ENCODE assay signal across 15 cellular contexts in the genomic region with DNA sequence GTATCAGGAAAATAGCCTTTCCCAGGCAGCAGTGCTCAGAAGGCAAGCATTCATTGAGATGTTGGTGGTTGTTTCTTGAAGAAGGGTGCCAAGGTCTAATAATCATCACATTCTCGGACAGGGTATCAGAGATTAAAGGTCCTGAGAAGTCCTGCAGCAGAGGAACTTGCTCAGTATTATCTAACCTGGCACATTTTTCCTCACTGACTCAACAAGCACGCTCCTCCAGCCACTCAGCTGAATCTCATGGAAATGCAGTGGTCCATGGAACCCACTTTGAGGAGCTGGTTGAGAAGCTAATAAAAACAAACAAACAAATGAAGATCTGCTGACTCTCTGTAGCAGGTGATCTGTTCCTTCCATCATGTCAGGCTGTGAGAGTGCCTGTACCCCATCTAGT.
"Had no signal": no experiment of that assay in that cellular context is flagged by ENCODE, and none has a peak within 500 bp of the region (broad histone marks: within the 10 kb centered on the region; RNA-seq: fewer than 3 reads in every experiment).

No MANE protein-coding gene starts in this region.

- H3K27ac ChIP-seq: coronary artery, gastroesophageal sphincter, neural progenitor cell, ovary, transverse colon had no signal

- H3K36me3 ChIP-seq: neural progenitor cell, ovary, transverse colon had no signal

- H3K36me3 Mint-ChIP-seq: activated naive CD8-positive, alpha-beta T cell treated with anti-CD3 and anti-CD28 coated beads, Interleukin-2, amount 10 ng/mL, durations not matched to agents 7 days and 5 days had no signal

- H3K4me3 ChIP-seq: coronary artery, gastroesophageal sphincter, neural progenitor cell, ovary, transverse colon had no signal

- H3K27ac Mint-ChIP-seq: activated CD4-positive, alpha-beta memory T cell treated with anti-CD3 and anti-CD28 coated beads, Interleukin-2, amount 10 ng/mL, durations not matched to agents 7 days and 5 days; activated naive CD8-positive, alpha-beta T cell treated with anti-CD3 and anti-CD28 coated beads, Interleukin-2, amount 10 ng/mL, durations not matched to agents 7 days and 5 days; neural progenitor cell; T-helper 2 cell treated with Interferon-gamma antibody and Interleukin-4, amounts not matched to agents 5 μg/mL and 100 μg/mL, for 36 hours had no signal

- H3K4me3 Mint-ChIP-seq: activated CD4-positive, alpha-beta memory T cell treated with anti-CD3 and anti-CD28 coated beads, Interleukin-2, amount 10 ng/mL, durations not matched to agents 7 days and 5 days; activated naive CD8-positive, alpha-beta T cell treated with anti-CD3 and anti-CD28 coated beads, Interleukin-2, amount 10 ng/mL, durations not matched to agents 7 days and 5 days; neural progenitor cell; T-helper 2 cell treated with Interferon-gamma antibody and Interleukin-4, amounts not matched to agents 5 μg/mL and 100 μg/mL, for 36 hours had no signal

- H3K27me3 ChIP-seq: gastroesophageal sphincter, neural progenitor cell, ovary, transverse colon had no signal

- H3K9me3 Mint-ChIP-seq: activated CD4-positive, alpha-beta memory T cell treated with anti-CD3 and anti-CD28 coated beads, Interleukin-2, amount 10 ng/mL, durations not matched to agents 7 days and 5 days; activated naive CD8-positive, alpha-beta T cell treated with anti-CD3 and anti-CD28 coated beads, Interleukin-2, amount 10 ng/mL, durations not matched to agents 7 days and 5 days; T-helper 2 cell treated with Interferon-gamma antibody and Interleukin-4, amounts not matched to agents 5 μg/mL and 100 μg/mL, for 36 hours had no signal

- H3K9me3 ChIP-seq: gastroesophageal sphincter, ovary, transverse colon had no signal

- H3K4me1 Mint-ChIP-seq: activated CD4-positive, alpha-beta memory T cell treated with anti-CD3 and anti-CD28 coated beads, Interleukin-2, amount 10 ng/mL, durations not matched to agents 7 days and 5 days; activated naive CD8-positive, alpha-beta T cell treated with anti-CD3 and anti-CD28 coated beads, Interleukin-2, amount 10 ng/mL, durations not matched to agents 7 days and 5 days; neural progenitor cell had no signal

- H3K4me1 ChIP-seq: gastroesophageal sphincter, transverse colon had no signal

- DNase-seq: activated CD4-positive, alpha-beta memory T cell treated with anti-CD3 and anti-CD28 coated beads, Interleukin-2, amount 10 ng/mL, durations not matched to agents 7 days and 5 days; activated CD4-positive, alpha-beta T cell treated with anti-CD3 and anti-CD28 coated beads for 1 hour; activated gamma-delta T cell treated with Interleukin-2 at 50 U/mL for 16 hours; activated naive CD8-positive, alpha-beta T cell treated with anti-CD3 and anti-CD28 coated beads, Interleukin-2, amount 10 ng/mL, durations not matched to agents 7 days and 5 days; activated T-cell treated with anti-CD3 and anti-CD28 coated beads, Interleukin-2, amount 50 U/mL, for 48 hours; caudate nucleus; effector CD4-positive, alpha-beta T cell; mesendoderm; ovary; stimulated activated CD4-positive, alpha-beta T cell treated with anti-CD3 and anti-CD28 coated beads, Interleukin-4, amount 100 ng/mL, for 4 hours; transverse colon had no signal

- H3K27me3 Mint-ChIP-seq: activated CD4-positive, alpha-beta memory T cell treated with anti-CD3 and anti-CD28 coated beads, Interleukin-2, amount 10 ng/mL, durations not matched to agents 7 days and 5 days; activated naive CD8-positive, alpha-beta T cell treated with anti-CD3 and anti-CD28 coated beads, Interleukin-2, amount 10 ng/mL, durations not matched to agents 7 days and 5 days had no signal
